Comparison of ENCODE assay signal across 21 cellular contexts in the genomic region with DNA sequence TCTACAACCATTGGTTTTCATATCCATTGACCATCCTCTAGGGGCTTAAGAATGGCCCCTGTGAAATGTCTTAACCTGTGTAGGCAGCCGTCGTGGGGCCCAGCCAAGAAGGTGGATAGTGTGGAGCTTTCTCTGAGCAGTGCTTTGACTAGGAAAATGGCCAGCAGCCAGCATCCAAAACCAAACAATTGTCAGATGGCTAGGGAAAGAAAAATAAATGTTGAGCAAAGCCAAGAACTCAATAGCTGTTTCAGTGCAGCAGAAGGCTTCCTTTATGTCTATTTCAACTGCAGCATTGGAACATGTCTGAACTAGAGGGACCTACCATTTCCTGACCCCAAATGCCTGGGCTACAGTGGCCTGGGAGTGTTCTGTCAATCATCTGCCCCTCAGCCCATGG.
DNase-seq lines count a peak whose midpoint lies in the region; ATAC-seq and TF ChIP-seq lines count a peak whose summit lies in the region.
"Had no signal": no experiment of that assay in that cellular context is flagged by ENCODE, and none has a peak within 500 bp of the region (broad histone marks: within the 10 kb centered on the region; RNA-seq: fewer than 3 reads in every experiment).

No MANE protein-coding gene starts in this region.

- peak overlapping the region in 1 of 7 donors; percentile 65 for H3K27ac Mint-ChIP-seq in CD14-positive monocyte
- H3K27ac Mint-ChIP-seq: effector memory CD8-positive, alpha-beta T cell; WTC11 had no signal

- H4K20me1 ChIP-seq in osteoblast (ENCODE audit: insufficient read depth, low read length) = no peaks in the 10 kb centered on the region

- no peak for TF ChIP-seq POLR2A in spleen (IDR thresholded peaks at IDR 0.05)

- peak overlapping the region; percentile 23 for H2AFZ ChIP-seq in osteoblast (ENCODE audit: low read length)
- H2AFZ ChIP-seq: GM23248 had no signal

- ATAC-seq in HG02852 (IDR thresholded peaks at IDR 0.05; ENCODE audit: unreplicated experiment) = no peak
- ATAC-seq: effector memory CD8-positive, alpha-beta T cell; heart right ventricle; WTC11 had no signal

- H3K4me1 ChIP-seq in osteoblast (ENCODE audit: insufficient read depth, low read length) (peaks cover 7% of the 10 kb centered on the region), spleen (no peaks in the 10 kb centered on the region)
- H3K4me1 ChIP-seq: heart right ventricle, left ventricle myocardium inferior had no signal

- TF ChIP-seq CTCF in choroid plexus epithelial cell (conservative IDR thresholded peaks at IDR 0.05; ENCODE audit: low read depth, low read length) = no peak
- no peak for TF ChIP-seq CTCF in osteoblast (IDR thresholded peaks at IDR 0.05; ENCODE audit: extremely low read depth, low read depth, low read length)
- no peak for TF ChIP-seq CTCF in spleen (IDR thresholded peaks at IDR 0.05 in 8 of 11, conservative IDR thresholded peaks at IDR 0.05 in 3 of 11)
- no peak for TF ChIP-seq CTCF in CD14-positive monocyte (IDR thresholded peaks at IDR 0.05)

- no peaks in the 10 kb centered on the region for H3K79me2 ChIP-seq in osteoblast (ENCODE audit: insufficient read depth, low read length)

- H3K4me1 Mint-ChIP-seq in CD14-positive monocyte = no peaks in the 10 kb centered on the region
- H3K4me1 Mint-ChIP-seq: WTC11 had no signal

- peak; percentile 55 for DNase-seq in DMS 273 treated with DMSO at 0.1 percent for 48 hours (lab: John Stamatoyannopoulos, UW)
- DNase-seq in NCI-H2196 (lab: John Stamatoyannopoulos, UW; ENCODE audit: unreplicated experiment) = peak; percentile 34
- DNase-seq in choroid plexus epithelial cell (ENCODE audit: low read depth) = peak; percentile 50
- DNase-seq in osteoblast (ENCODE audit: insufficient read length, low spot score, missing footprints) = no peak
- DNase-seq in spleen = no peak
- no peak for DNase-seq in NAMALWA (ENCODE audit: low spot score)
- no peak for DNase-seq in CD14-positive monocyte (ENCODE audit: low spot score)
- DNase-seq: activated CD4-positive, alpha-beta T cell treated with anti-CD3 and anti-CD28 coated beads, Interleukin-2, amount 50 U/mL, for 4 hours; activated gamma-delta T cell treated with Interleukin-2 at 50 U/mL for 16 hours; activated T-cell treated with anti-CD3 and anti-CD28 coated beads for 4 hours; effector memory CD8-positive, alpha-beta T cell; GF-D8; GM23248; heart right ventricle; left ventricle myocardium inferior; NCI-H146; NCI-H226; T-helper 2 cell had no signal

- intact Hi-C loops in spleen (cut with DNase I; ENCODE audit: low total_unique reads) (no loop called here), CD14-positive monocyte (cut with micrococcal nuclease) (no loop called here)

- no peaks in the 10 kb centered on the region for H3K27me3 ChIP-seq in osteoblast (ENCODE audit: insufficient read depth, low read length)
- H3K27me3 ChIP-seq in spleen (replicated peaks in 1 of 7) = no peaks in the 10 kb centered on the region
- H3K27me3 ChIP-seq: heart right ventricle had no signal

- peaks cover 0 to 1% (median 0%) of the 10 kb centered on the region in 3 donors for H3K27me3 Mint-ChIP-seq in CD14-positive monocyte (ENCODE audit: low read depth in 3 of 3)
- H3K27me3 Mint-ChIP-seq: effector memory CD8-positive, alpha-beta T cell had no signal

- H3K9me3 ChIP-seq in osteoblast (ENCODE audit: low read depth, low read length) (no peaks in the 10 kb centered on the region), spleen (no peaks in the 10 kb centered on the region)
- H3K9me3 ChIP-seq: heart right ventricle, left ventricle myocardium inferior had no signal

- H3K4me3 ChIP-seq in choroid plexus epithelial cell (ENCODE audit: low read depth, low read length) (no peak overlapping the region), osteoblast (ENCODE audit: insufficient read depth, low read length) (no peak overlapping the region), spleen (no peak overlapping the region)
- H3K4me3 ChIP-seq: GM23248, heart right ventricle, left ventricle myocardium inferior had no signal

- H3K4me3 Mint-ChIP-seq in CD14-positive monocyte = no peak overlapping the region
- H3K4me3 Mint-ChIP-seq: effector memory CD8-positive, alpha-beta T cell; WTC11 had no signal

- WGBS in spleen, 5 donors = 90 to 100% (median 92%) methylated on average over 2 of the region's 2 CpGs

- no peaks in the 10 kb centered on the region for H3K36me3 Mint-ChIP-seq in CD14-positive monocyte
- H3K36me3 Mint-ChIP-seq: WTC11 had no signal

- no peak overlapping the region for H3K4me2 ChIP-seq in osteoblast (ENCODE audit: insufficient read depth, low read length)

- H3K9me3 Mint-ChIP-seq in CD14-positive monocyte = peaks cover 0 to 2% (median 0%) of the 10 kb centered on the region in 7 donors
- H3K9me3 Mint-ChIP-seq: effector memory CD8-positive, alpha-beta T cell had no signal

- H3K36me3 ChIP-seq in osteoblast (ENCODE audit: insufficient read depth, low read length) (no peaks in the 10 kb centered on the region), spleen (no peaks in the 10 kb centered on the region)
- H3K36me3 ChIP-seq: heart right ventricle, left ventricle myocardium inferior had no signal

- no peak overlapping the region for H3K27ac ChIP-seq in osteoblast (ENCODE audit: low read depth, low read length)
- H3K27ac ChIP-seq in spleen = no peak overlapping the region
- H3K27ac ChIP-seq: GM23248, heart right ventricle, HL-60, left ventricle myocardium inferior had no signal

Comparison
In these comparisons a context has a peak if more than half of its experiments do, and no peak if none do; other contexts are left out.
1. DNase-seq: peak in DMS 273 treated with DMSO at 0.1 percent for 48 hours (single experiment), NCI-H2196 (single experiment) and choroid plexus epithelial cell (single experiment); none in osteoblast (single experiment), spleen (single experiment), NAMALWA (single experiment) and CD14-positive monocyte (single experiment).